Comparison of ENCODE assay signal across 8 cellular contexts in genomic region chr16:29220647-29221191, GRCh38.
DNase-seq lines count a peak whose midpoint lies in the region; ATAC-seq and TF ChIP-seq lines count a peak whose summit lies in the region.
"Not testable (repeated sequence)": the region's sequence is repeated elsewhere in the genome, so short reads cannot be mapped to it uniquely, and the experiment has no call there.

No MANE protein-coding gene starts in this region.

- H3K27ac ChIP-seq in thoracic aorta: not testable (repeated sequence)

- peaks cover 48% of the 10 kb centered on the region for H3K4me1 Mint-ChIP-seq in chondrocyte (ENCODE audit: low read depth)
- H3K4me1 Mint-ChIP-seq in osteocyte (ENCODE audit: unreplicated experiment): peaks cover 50% of the 10 kb centered on the region

- H3K36me3 Mint-ChIP-seq in chondrocyte (ENCODE audit: low read depth); osteocyte (ENCODE audit: unreplicated experiment): not testable (repeated sequence)

- not testable (repeated sequence) for ATAC-seq in thoracic aorta (ENCODE audit: insufficient number of reproducible peaks, low FRiP score, low read depth)

- not testable (repeated sequence) for H3K4me1 ChIP-seq in thoracic aorta (ENCODE audit: control insufficient read depth in 1 of 2, low read depth in 2 of 2)

- H3K4me3 ChIP-seq in AG10803 (ENCODE audit: low read length): peak overlapping the region; percentile 63
- H3K4me3 ChIP-seq in HFF-Myc (replicated peaks; ENCODE audit: low read depth, low read length): peak overlapping the region; percentile 21
- peak overlapping the region; percentile 54 for H3K4me3 ChIP-seq in thoracic aorta

- not testable (repeated sequence) for TF ChIP-seq CTCF in AG10803 (conservative IDR thresholded peaks at IDR 0.05; ENCODE audit: low read length); HFF-Myc (IDR thresholded peaks at IDR 0.05; ENCODE audit: low read depth, low read length, missing control alignments); osteocyte (IDR thresholded peaks at IDR 0.05); thoracic aorta (IDR thresholded peaks at IDR 0.05)
- TF ChIP-seq CTCF in chondrocyte (IDR thresholded peaks at IDR 0.05): peak; percentile 5

- not testable (repeated sequence) for H3K27me3 Mint-ChIP-seq in chondrocyte (ENCODE audit: low read depth); osteocyte (ENCODE audit: unreplicated experiment)

- not testable (repeated sequence) for H3K27me3 ChIP-seq in thoracic aorta (replicated peaks; ENCODE audit: insufficient read depth)

- H3K9me3 Mint-ChIP-seq in chondrocyte (ENCODE audit: low read depth); osteocyte (ENCODE audit: unreplicated experiment): not testable (repeated sequence)

- not testable (repeated sequence) for H3K9me3 ChIP-seq in thoracic aorta

- H3K27ac Mint-ChIP-seq in chondrocyte (ENCODE audit: unreplicated experiment) (peak overlapping the region; percentile 91), osteocyte (ENCODE audit: unreplicated experiment) (peak overlapping the region; percentile 95)

- not testable (repeated sequence) for H3K36me3 ChIP-seq in thoracic aorta

- DNase-seq in AG10803 (ENCODE audit: low read depth) (peak; percentile 81), T1000 (lab: John Stamatoyannopoulos, UW) (peak; percentile 73), fibroblast of the conjunctiva (ENCODE audit: low read depth) (peak; percentile 74), iris pigment epithelial cell (ENCODE audit: low read depth) (peak; percentile 94), osteocyte (ENCODE audit: extremely low spot score, unreplicated experiment) (peak; percentile 92)
- not testable (repeated sequence) for DNase-seq in HFF-Myc (ENCODE audit: extremely low read depth, low read depth); chondrocyte (ENCODE audit: low spot score); thoracic aorta (ENCODE audit: low spot score)

- peak overlapping the region; percentile 62 for H3K4me3 Mint-ChIP-seq in chondrocyte (ENCODE audit: unreplicated experiment)
- H3K4me3 Mint-ChIP-seq in osteocyte (ENCODE audit: unreplicated experiment): peak overlapping the region; percentile 40
